In the genomic region with DNA sequence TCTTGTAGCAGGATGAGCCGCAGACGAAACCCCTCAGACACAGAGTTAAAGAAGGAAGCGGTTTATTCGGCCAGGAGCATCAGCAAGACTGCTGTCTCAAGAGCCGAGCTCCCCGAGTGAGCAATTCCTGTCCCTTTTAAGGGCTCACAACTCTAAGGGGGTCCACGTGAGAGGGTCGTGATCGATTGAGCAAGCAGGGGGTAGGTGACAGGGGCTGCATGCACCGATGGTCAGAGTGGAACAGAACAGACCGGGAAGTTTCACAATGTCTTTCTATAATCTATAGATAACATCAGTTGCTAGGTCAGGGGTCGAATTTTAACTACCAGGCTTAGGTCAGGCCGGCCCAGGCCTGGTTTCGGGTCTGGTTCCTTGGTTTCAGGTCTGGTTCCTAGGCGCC, we compare ENCODE assay signal across 7 cellular contexts. TPM values are rescaled to one million over a fixed set of nuclear protein-coding genes. Genes with fewer than 3 reads are reported as not detected.
"Had no signal": no experiment of that assay in that cellular context is flagged by ENCODE, and none has a peak within 500 bp of the region (broad histone marks: within the 10 kb centered on the region; RNA-seq: fewer than 3 reads in every experiment).

No MANE protein-coding gene starts in this region.

RNA-seq across cellular contexts. Expression of a gene that starts 20.6 kb away (rescaled TPM):
- total RNA-seq: GM23248, GM23338, H1, H4, H7, H9, HFFc6 had no signal
- polyA plus RNA-seq: GM23248 had no signal
